1 cellular context compared by ENCODE assay signal in the genomic region with DNA sequence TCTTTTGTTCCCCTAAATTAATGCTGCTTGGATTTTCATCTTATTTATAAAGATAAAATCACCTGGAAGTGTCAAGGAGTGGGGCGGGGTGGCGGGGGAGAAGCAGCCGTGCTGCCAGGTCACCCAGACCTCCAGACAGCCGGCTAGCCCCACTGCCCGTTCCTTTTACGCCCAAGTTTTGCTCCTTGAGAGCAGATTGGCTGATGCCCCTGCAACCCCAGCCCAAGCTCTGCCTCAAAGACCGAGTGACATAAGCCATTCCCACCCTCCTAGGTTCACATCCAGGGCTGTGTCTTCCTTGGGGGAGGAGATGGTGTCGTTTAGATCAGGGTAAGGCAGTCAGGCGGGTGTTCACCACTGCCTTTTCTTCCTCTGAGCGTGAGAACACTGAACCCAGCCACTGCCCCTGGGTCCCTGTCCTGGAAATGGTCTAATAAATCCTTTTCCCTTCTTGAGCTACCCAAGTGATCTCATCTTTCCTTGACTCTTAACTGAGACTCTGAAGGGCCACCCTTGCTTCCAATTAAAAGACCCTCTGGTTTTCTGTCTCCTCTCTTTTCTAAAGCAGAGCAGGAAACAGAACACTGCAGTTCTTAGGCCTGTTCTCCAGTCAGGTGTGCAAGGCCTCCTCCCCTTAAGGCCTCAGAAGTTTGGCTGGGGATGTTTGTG.
TF ChIP-seq lines count a peak whose summit lies in the region.

No MANE protein-coding gene starts in this region.

TF ChIP-seq in liver, 16 proteins besides CTCF, POLR2A, EP300 and RAD21:
- TF ChIP-seq NR2F2 (IDR thresholded peaks at IDR 0.05) (no peak), SP1 (IDR thresholded peaks at IDR 0.05) (no peak), HNF4G (IDR thresholded peaks at IDR 0.05) (no peak), FOXA2 (IDR thresholded peaks at IDR 0.05) (no peak), GABPA (IDR thresholded peaks at IDR 0.05 in 1 of 2, conservative IDR thresholded peaks at IDR 0.05 in 1 of 2) (no peak), TAF1 (conservative IDR thresholded peaks at IDR 0.05) (no peak), YY1 (IDR thresholded peaks at IDR 0.05) (no peak), HNF4A (conservative IDR thresholded peaks at IDR 0.05) (no peak), EGR1 (IDR thresholded peaks at IDR 0.05; ENCODE audit: low read depth in 2 of 2) (no peak), FOXA1 (IDR thresholded peaks at IDR 0.05) (no peak), JUND (IDR thresholded peaks at IDR 0.05) (no peak)
- TF ChIP-seq, protein P1, sequence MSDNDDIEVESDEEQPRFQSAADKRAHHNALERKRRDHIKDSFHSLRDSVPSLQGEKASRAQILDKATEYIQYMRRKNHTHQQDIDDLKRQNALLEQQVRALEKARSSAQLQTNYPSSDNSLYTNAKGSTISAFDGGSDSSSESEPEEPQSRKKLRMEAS (IDR thresholded peaks at IDR 0.05) = no peak
- TF ChIP-seq, protein P2, sequence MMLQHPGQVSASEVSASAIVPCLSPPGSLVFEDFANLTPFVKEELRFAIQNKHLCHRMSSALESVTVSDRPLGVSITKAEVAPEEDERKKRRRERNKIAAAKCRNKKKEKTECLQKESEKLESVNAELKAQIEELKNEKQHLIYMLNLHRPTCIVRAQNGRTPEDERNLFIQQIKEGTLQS (IDR thresholded peaks at IDR 0.05) = no peak
- TF ChIP-seq, protein P3, sequence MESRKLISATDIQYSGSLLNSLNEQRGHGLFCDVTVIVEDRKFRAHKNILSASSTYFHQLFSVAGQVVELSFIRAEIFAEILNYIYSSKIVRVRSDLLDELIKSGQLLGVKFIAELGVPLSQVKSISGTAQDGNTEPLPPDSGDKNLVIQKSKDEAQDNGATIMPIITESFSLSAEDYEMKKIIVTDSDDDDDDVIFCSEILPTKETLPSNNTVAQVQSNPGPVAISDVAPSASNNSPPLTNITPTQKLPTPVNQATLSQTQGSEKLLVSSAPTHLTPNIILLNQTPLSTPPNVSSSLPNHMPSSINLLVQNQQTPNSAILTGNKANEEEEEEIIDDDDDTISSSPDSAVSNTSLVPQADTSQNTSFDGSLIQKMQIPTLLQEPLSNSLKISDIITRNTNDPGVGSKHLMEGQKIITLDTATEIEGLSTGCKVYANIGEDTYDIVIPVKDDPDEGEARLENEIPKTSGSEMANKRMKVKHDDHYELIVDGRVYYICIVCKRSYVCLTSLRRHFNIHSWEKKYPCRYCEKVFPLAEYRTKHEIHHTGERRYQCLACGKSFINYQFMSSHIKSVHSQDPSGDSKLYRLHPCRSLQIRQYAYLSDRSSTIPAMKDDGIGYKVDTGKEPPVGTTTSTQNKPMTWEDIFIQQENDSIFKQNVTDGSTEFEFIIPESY (IDR thresholded peaks at IDR 0.05) = no peak
- TF ChIP-seq, protein P4, sequence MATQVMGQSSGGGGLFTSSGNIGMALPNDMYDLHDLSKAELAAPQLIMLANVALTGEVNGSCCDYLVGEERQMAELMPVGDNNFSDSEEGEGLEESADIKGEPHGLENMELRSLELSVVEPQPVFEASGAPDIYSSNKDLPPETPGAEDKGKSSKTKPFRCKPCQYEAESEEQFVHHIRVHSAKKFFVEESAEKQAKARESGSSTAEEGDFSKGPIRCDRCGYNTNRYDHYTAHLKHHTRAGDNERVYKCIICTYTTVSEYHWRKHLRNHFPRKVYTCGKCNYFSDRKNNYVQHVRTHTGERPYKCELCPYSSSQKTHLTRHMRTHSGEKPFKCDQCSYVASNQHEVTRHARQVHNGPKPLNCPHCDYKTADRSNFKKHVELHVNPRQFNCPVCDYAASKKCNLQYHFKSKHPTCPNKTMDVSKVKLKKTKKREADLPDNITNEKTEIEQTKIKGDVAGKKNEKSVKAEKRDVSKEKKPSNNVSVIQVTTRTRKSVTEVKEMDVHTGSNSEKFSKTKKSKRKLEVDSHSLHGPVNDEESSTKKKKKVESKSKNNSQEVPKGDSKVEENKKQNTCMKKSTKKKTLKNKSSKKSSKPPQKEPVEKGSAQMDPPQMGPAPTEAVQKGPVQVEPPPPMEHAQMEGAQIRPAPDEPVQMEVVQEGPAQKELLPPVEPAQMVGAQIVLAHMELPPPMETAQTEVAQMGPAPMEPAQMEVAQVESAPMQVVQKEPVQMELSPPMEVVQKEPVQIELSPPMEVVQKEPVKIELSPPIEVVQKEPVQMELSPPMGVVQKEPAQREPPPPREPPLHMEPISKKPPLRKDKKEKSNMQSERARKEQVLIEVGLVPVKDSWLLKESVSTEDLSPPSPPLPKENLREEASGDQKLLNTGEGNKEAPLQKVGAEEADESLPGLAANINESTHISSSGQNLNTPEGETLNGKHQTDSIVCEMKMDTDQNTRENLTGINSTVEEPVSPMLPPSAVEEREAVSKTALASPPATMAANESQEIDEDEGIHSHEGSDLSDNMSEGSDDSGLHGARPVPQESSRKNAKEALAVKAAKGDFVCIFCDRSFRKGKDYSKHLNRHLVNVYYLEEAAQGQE (IDR thresholded peaks at IDR 0.05) = no peak
